25 cellular contexts compared by ENCODE assay signal in genomic region chr12:27528788-27529187, GRCh38. TPM values are rescaled to one million over a fixed set of nuclear protein-coding genes. Genes with fewer than 3 reads are reported as not detected.
DNase-seq lines count a peak whose midpoint lies in the region; ATAC-seq, FAIRE-seq and TF ChIP-seq lines count a peak whose summit lies in the region.
"Had no signal": no experiment of that assay in that cellular context is flagged by ENCODE, and none has a peak within 500 bp of the region (broad histone marks: within the 10 kb centered on the region; RNA-seq: fewer than 3 reads in every experiment).

No MANE protein-coding gene starts in this region.

- in situ Hi-C loops in astrocyte of the spinal cord (cut with HindIII; ENCODE audit: low sequenced_read_pairs) = no loop called here
- in situ Hi-C loops in GM23248 (cut with MboI) = no loop called here

- no peaks in the 10 kb centered on the region for H3K9me3 ChIP-seq in GM23248 (ENCODE audit: low read depth)
- H3K9me3 ChIP-seq: A549; BLaER1 treated with 17β-estradiol and CSF1 and Interleukin-3, amounts not matched to agents 10 nM and 100 nM; SJCRH30 had no signal

- no peak overlapping the region for H3K9ac ChIP-seq in GM23248
- H3K9ac ChIP-seq: BLaER1 treated with 17β-estradiol and CSF1 and Interleukin-3, amounts not matched to agents 10 nM and 100 nM had no signal

- peak overlapping the region; percentile 24 for H3K27ac Mint-ChIP-seq in nephron progenitor cell
- H3K27ac Mint-ChIP-seq in type B pancreatic cell = no peak overlapping the region
- H3K27ac Mint-ChIP-seq: CD4-positive, alpha-beta memory T cell had no signal

- DNase-seq in HTR-8/SVneo (ENCODE audit: insufficient read length, low spot score) (no peak), astrocyte of the spinal cord (ENCODE audit: low read depth, low spot score) (peak; percentile 50), nephron progenitor cell (no peak), type B pancreatic cell (ENCODE audit: extremely low spot score, unreplicated experiment) (no peak), GM23248 (no peak)
- DNase-seq in activated CD4-positive, CD25-positive, alpha-beta regulatory T cell (lab: John Stamatoyannopoulos, UW) = no peak
- DNase-seq: AML-193; CD4-positive, alpha-beta memory T cell; COR-L47; DMS53; KG1; MM.1S; NCI-H2029; NCI-H446; NCI-H524 treated with DMSO at 0.1 percent for 48 hours; NCI-H82; NK-92 treated with Interleukin-12 subunit alpha and Interleukin-12 subunit beta, amount 100 ng/mL, for 24 hours; PC-3; SJCRH30 had no signal

- H3K27me3 Mint-ChIP-seq in nephron progenitor cell (ENCODE audit: low read depth, poor library complexity) = no peaks in the 10 kb centered on the region
- H3K27me3 Mint-ChIP-seq in type B pancreatic cell = peaks cover 3% of the 10 kb centered on the region

- no peaks in the 10 kb centered on the region; the same call in 1 of the 2 replicates for H3K36me3 ChIP-seq in GM23248 (ENCODE audit: low read depth)
- H3K36me3 ChIP-seq: SJCRH30 had no signal

- H2AFZ ChIP-seq in GM23248 = no peak overlapping the region

- peak; percentile 40 for FAIRE-seq in HTR-8/SVneo (lab: Jason Lieb, UNC)
- FAIRE-seq: A549, G401.6, GM12878 had no signal

- H3K9me3 Mint-ChIP-seq in nephron progenitor cell = no peaks in the 10 kb centered on the region
- H3K9me3 Mint-ChIP-seq in type B pancreatic cell = no peaks in the 10 kb centered on the region
- H3K9me3 Mint-ChIP-seq: CD4-positive, alpha-beta memory T cell had no signal

- no peaks in the 10 kb centered on the region for H3K9me2 ChIP-seq in GM23248 (ENCODE audit: insufficient read depth)

- no peak overlapping the region for H3K27ac ChIP-seq in GM23248
- H3K27ac ChIP-seq: A549, SJCRH30 had no signal

- WGBS in GM23248 (ENCODE audit: low coverage in 1 of 2, low lambda C conversion rate in 2 of 2, missing lambda C conversion rate in 2 of 2), 2 experiments = 96 to 99% methylated on average over 3 of the region's 3 CpGs

- H3K4me1 ChIP-seq in GM23248 (ENCODE audit: insufficient read depth) = peaks cover 34% of the 10 kb centered on the region

- H3K4me3 Mint-ChIP-seq in nephron progenitor cell (no peak overlapping the region), type B pancreatic cell (peak overlapping the region; percentile 23)

- no peak for ATAC-seq in HG02759 (IDR thresholded peaks at IDR 0.05; ENCODE audit: unreplicated experiment)
- ATAC-seq: A549, GM12878, HCT116, PC-3 had no signal

- H3K4me1 Mint-ChIP-seq in nephron progenitor cell (peaks cover 55% of the 10 kb centered on the region), type B pancreatic cell (ENCODE audit: unreplicated experiment) (peaks cover 6% of the 10 kb centered on the region)

- H3K79me2 ChIP-seq in GM23248 (ENCODE audit: insufficient read depth) = peaks cover 97% of the 10 kb centered on the region

- H3K4me2 ChIP-seq in GM23248 (ENCODE audit: unreplicated experiment) = no peak overlapping the region
- H3K4me2 ChIP-seq: A549 had no signal

- H3K4me3 ChIP-seq in astrocyte of the spinal cord (ENCODE audit: low read depth, low read length) (no peak overlapping the region), GM23248 (no peak overlapping the region)
- H3K4me3 ChIP-seq: A549; BLaER1 treated with 17β-estradiol and CSF1 and Interleukin-3, amounts not matched to agents 10 nM and 100 nM; GM12878; SJCRH30 had no signal

- peaks cover 19% of the 10 kb centered on the region for H3K36me3 Mint-ChIP-seq in nephron progenitor cell (ENCODE audit: low read depth)
- H3K36me3 Mint-ChIP-seq in type B pancreatic cell = peaks cover 26% of the 10 kb centered on the region

- H3K27me3 ChIP-seq in GM23248 (replicated peaks; ENCODE audit: insufficient read depth) = no peaks in the 10 kb centered on the region
- H3K27me3 ChIP-seq: BLaER1 treated with 17β-estradiol and CSF1 and Interleukin-3, amounts not matched to agents 10 nM and 100 nM; SJCRH30 had no signal

- no peak for TF ChIP-seq CTCF in astrocyte of the spinal cord (IDR thresholded peaks at IDR 0.05; ENCODE audit: low read depth, low read length)
- TF ChIP-seq CTCF in nephron progenitor cell (IDR thresholded peaks at IDR 0.05) = no peak
- no peak for TF ChIP-seq CTCF in type B pancreatic cell (conservative IDR thresholded peaks at IDR 0.05)

- 0 out of 2 replicates have a peak, but pooled peaks cover 5% of the 10 kb centered on the region for H4K20me1 ChIP-seq in GM23248 (ENCODE audit: insufficient read depth)
- H4K20me1 ChIP-seq: BLaER1 treated with 17β-estradiol and CSF1 and Interleukin-3, amounts not matched to agents 10 nM and 100 nM had no signal

- H3F3A ChIP-seq in GM23248 (ENCODE audit: insufficient read depth) = peaks cover 23% of the 10 kb centered on the region

RNA-seq across cellular contexts. Expression of gene PPFIBP1, which starts 4.8 kb away (rescaled TPM):
- total RNA-seq in type B pancreatic cell (ENCODE audit: low replicate concordance) = 68.3 and 118 TPM in 2 replicates
- total RNA-seq in GM23248 (2014; rRNA removed; shearing (Covaris generic)) = 99.7 and 101 TPM in 2 replicates
- polyA plus RNA-seq in GM23248 (2016; fragmentation: Nextera tagmentation; extraction: Ambion mirVana) = 80.2 and 86.0 TPM in 2 replicates
